ENCODE assay signal across 15 cellular contexts in the genomic region with DNA sequence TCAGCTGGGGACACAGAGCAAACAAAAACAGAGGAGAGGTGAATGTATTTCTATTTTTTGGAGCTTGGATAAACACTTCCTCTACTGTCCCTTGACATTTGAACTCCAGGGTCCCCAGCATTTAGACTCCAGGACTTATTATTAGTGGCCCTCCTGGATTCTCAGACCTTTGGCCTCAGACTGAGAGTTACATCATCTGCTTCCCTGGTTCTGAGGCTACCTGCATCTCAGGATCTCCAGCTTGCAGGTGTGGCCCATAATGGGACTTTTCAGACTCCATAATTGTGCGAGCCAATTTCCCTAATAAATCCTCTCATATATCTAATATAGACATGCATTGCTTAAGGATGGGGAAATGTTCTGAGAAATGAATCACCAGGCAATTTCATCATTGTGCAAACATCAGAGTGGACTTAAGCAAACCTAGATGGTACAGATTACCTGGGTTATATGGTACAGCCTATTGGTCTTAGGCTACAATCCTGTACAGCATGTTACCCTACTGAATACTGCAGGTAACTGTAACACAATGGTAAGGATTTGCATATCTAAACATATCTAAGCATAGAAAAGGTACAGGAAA.
DNase-seq lines count a peak whose midpoint lies in the region; ATAC-seq, FAIRE-seq and TF ChIP-seq lines count a peak whose summit lies in the region.
"Had no signal": no experiment of that assay in that cellular context is flagged by ENCODE, and none has a peak within 500 bp of the region (broad histone marks: within the 10 kb centered on the region; RNA-seq: fewer than 3 reads in every experiment).

No MANE protein-coding gene starts in this region.

- no peaks in the 10 kb centered on the region; a peak in 1 of 4 replicates for H3K79me1 ChIP-seq in IMR-90 (ENCODE audit: low read depth in 1 of 2, low read length in 2 of 2)

- peak overlapping the region; percentile 28 for H3K4me2 ChIP-seq in A549
- no peak overlapping the region for H3K4me2 ChIP-seq in IMR-90 (ENCODE audit: low read depth, low read length)

- CTCF ChIA-PET in A549 (lab: Yijun Ruan, JAX) (no interaction called here), IMR-90 (lab: Yijun Ruan, JAX) (no interaction called here)

- H3K23ac ChIP-seq in IMR-90 (ENCODE audit: low read depth, low read length) = no peak overlapping the region

- H2BK20ac ChIP-seq in IMR-90 (ENCODE audit: low read depth, low read length) = no peak overlapping the region

- POLR2A ChIA-PET in A549 (lab: Yijun Ruan, JAX) = no interaction called here
- POLR2A ChIA-PET in IMR-90 (lab: Charles Lee; ENCODE audit: unreplicated experiment) = no interaction called here

- TF ChIP-seq RAD21 in A549 (conservative IDR thresholded peaks at IDR 0.05 in 1 of 2, IDR thresholded peaks at IDR 0.05 in 1 of 2) = no peak
- no peak for TF ChIP-seq RAD21 in IMR-90 (IDR thresholded peaks at IDR 0.05; ENCODE audit: low read length)

- DNase-seq in A549 (ENCODE audit: low read depth in 1 of 2, low spot score in 1 of 2) = peak in 1 of 2 experiments; percentile 48
- peak; percentile 52 for DNase-seq in IMR-90
- DNase-seq in bronchial epithelial cell (ENCODE audit: low read depth) = peak; percentile 97
- DNase-seq in left lobe of liver (ENCODE audit: low spot score) = no peak
- DNase-seq in NCI-H1092 (lab: John Stamatoyannopoulos, UW) = no peak
- DNase-seq in retina = no peak
- DNase-seq: activated CD8-positive, alpha-beta T cell treated with anti-CD3 and anti-CD28 coated beads for 36 hours; adrenal gland; NCI-H2081; NCI-H69; stimulated activated naive CD4-positive, alpha-beta T cell treated with Interleukin-2 at 50 U/mL for 16 hours had no signal

- H3K27me3 ChIP-seq in IMR-90 (ENCODE audit: control insufficient read depth, insufficient read depth, low read length) = no peaks in the 10 kb centered on the region
- no peaks in the 10 kb centered on the region for H3K27me3 ChIP-seq in bronchial epithelial cell (ENCODE audit: control insufficient read depth, insufficient read depth, low read length)
- H3K27me3 ChIP-seq: adrenal gland had no signal

- H3K4ac ChIP-seq in IMR-90 (ENCODE audit: low read depth, low read length) = no peak overlapping the region

- no peak for TF ChIP-seq EP300 in A549 (IDR thresholded peaks at IDR 0.05)

- H3K9me3 ChIP-seq in A549 (no peaks in the 10 kb centered on the region), IMR-90 (ENCODE audit: control insufficient read depth, insufficient read depth, low read length) (no peaks in the 10 kb centered on the region)
- H3K9me3 ChIP-seq: adrenal gland had no signal

- peaks cover 12% of the 10 kb centered on the region for H3K36me3 ChIP-seq in IMR-90 (ENCODE audit: control insufficient read depth, insufficient read depth, low read length)
- peaks cover 3% of the 10 kb centered on the region for H3K36me3 ChIP-seq in bronchial epithelial cell (ENCODE audit: control insufficient read depth, insufficient read depth, low read length)

- no peak overlapping the region for H2AK5ac ChIP-seq in IMR-90 (ENCODE audit: low read depth, low read length)

- H2BK15ac ChIP-seq in IMR-90 (ENCODE audit: low read depth, low read length) = no peak overlapping the region

- no peak overlapping the region for H4K8ac ChIP-seq in IMR-90 (ENCODE audit: low read depth in 2 of 2, low read length in 2 of 2)

- TF ChIP-seq CTCF in A549 (IDR thresholded peaks at IDR 0.05) = no peak
- no peak for TF ChIP-seq CTCF in IMR-90 (conservative IDR thresholded peaks at IDR 0.05; ENCODE audit: low read depth, low read length)
- no peak for TF ChIP-seq CTCF in bronchial epithelial cell (IDR thresholded peaks at IDR 0.05; ENCODE audit: insufficient read depth, low read length, severe bottlenecking)

- H3K9me1 ChIP-seq in IMR-90 (ENCODE audit: insufficient read depth, low read length) = no peaks in the 10 kb centered on the region; the same call in 1 of the 2 replicates

- no TSS peak for BruUV-seq in IMR-90 (replicated peaks; lab: Mats Ljungman, UMichigan)

- H4K91ac ChIP-seq in IMR-90 (ENCODE audit: insufficient read depth, low read depth, low read length) = no peak overlapping the region

- TF ChIP-seq POLR2A in A549 (IDR thresholded peaks at IDR 0.05; ENCODE audit: low read length) (no peak), IMR-90 (IDR thresholded peaks at IDR 0.05; ENCODE audit: low read depth, low read length) (no peak)

- peaks cover 16% of the 10 kb centered on the region for H3K4me1 ChIP-seq in A549
- peaks cover 3% of the 10 kb centered on the region; the same call in 1 of the 2 replicates for H3K4me1 ChIP-seq in IMR-90 (ENCODE audit: control insufficient read depth, insufficient read depth, low read length)
- H3K4me1 ChIP-seq: adrenal gland had no signal

- H4K5ac ChIP-seq in IMR-90 (ENCODE audit: low read depth, low read length) = no peak overlapping the region

- H3K9ac ChIP-seq in IMR-90 (ENCODE audit: low read depth, low read length) = no peak overlapping the region

- ATAC-seq in A549 (peak; percentile 79 to 85), IMR-90 (ENCODE audit: low read depth) (no peak), left lobe of liver (peak; percentile 62), HG02870 (IDR thresholded peaks at IDR 0.05; ENCODE audit: unreplicated experiment) (no peak), HG03439 (IDR thresholded peaks at IDR 0.05; ENCODE audit: unreplicated experiment) (no peak)
- ATAC-seq: activated CD8-positive, alpha-beta T cell treated with anti-CD3 and anti-CD28 coated beads for 36 hours had no signal

- FAIRE-seq in A549 (lab: Jason Lieb, UNC) = no peak
- FAIRE-seq in bronchial epithelial cell (lab: Jason Lieb, UNC) = no peak
- FAIRE-seq: endothelial cell of umbilical vein had no signal

- H3K56ac ChIP-seq in IMR-90 (ENCODE audit: extremely low read depth, insufficient read depth, low read length) = no peak overlapping the region

- intact Hi-C loops in IMR-90 (cut with micrococcal nuclease) = no loop called here

- H2BK120ac ChIP-seq in IMR-90 (ENCODE audit: low read depth, low read length) = no peak overlapping the region

- no peaks in the 10 kb centered on the region for H4K20me1 ChIP-seq in IMR-90 (ENCODE audit: insufficient read depth, low read length)

- in situ Hi-C loops in IMR-90 (cut with MboI; ENCODE audit: low sequenced_read_pairs) = no loop called here

- 53% methylated on average over 1 of the region's 1 CpG for WGBS in A549 (ENCODE audit: missing lambda C conversion rate)
- WGBS in IMR-90 (ENCODE audit: extremely low coverage in 2 of 2, insufficient read length in 1 of 2), 2 experiments = no CpG with 5 or more reads among the region's 1 CpG

- H2BK5ac ChIP-seq in IMR-90 (ENCODE audit: low read depth, low read length, poor library complexity, severe bottlenecking) = no peak overlapping the region

- H3K27ac ChIP-seq in A549 = peak overlapping the region; percentile 8 to 57; a peak in 1 of 6 replicates
- H3K27ac ChIP-seq in IMR-90 (ENCODE audit: insufficient read depth, low read length) = no peak overlapping the region
- H3K27ac ChIP-seq: adrenal gland, coronary artery had no signal

- dilution Hi-C loops in IMR-90 (cut with HindIII; ENCODE audit: low sequenced_read_pairs, unreplicated experiment) = no loop called here

- H2AFZ ChIP-seq in IMR-90 (replicated peaks; ENCODE audit: low read length, poor library complexity) = no peak overlapping the region

- no peak overlapping the region for H2AK9ac ChIP-seq in IMR-90 (replicated peaks; ENCODE audit: low read depth, low read length, poor library complexity)

- H3K4me3 ChIP-seq in A549 (no peak overlapping the region), IMR-90 (ENCODE audit: insufficient read depth, low read depth, low read length) (no peak overlapping the region), bronchial epithelial cell (ENCODE audit: low read depth, low read length) (no peak overlapping the region)
- H3K4me3 ChIP-seq: adrenal gland, coronary artery had no signal

- no peak overlapping the region for H3K18ac ChIP-seq in IMR-90 (ENCODE audit: low read depth, low read length)

- no peak overlapping the region for H3K14ac ChIP-seq in IMR-90 (replicated peaks; ENCODE audit: low read depth, low read length)

TF ChIP-seq in A549, 52 proteins besides CTCF, POLR2A, EP300 and RAD21 (continues in another document):
- TF ChIP-seq JUNB (IDR thresholded peaks at IDR 0.05) (no peak), EHMT2 (IDR thresholded peaks at IDR 0.05; ENCODE audit: low read depth) (no peak), FOSB (CRISPR knock-in tag; IDR thresholded peaks at IDR 0.05) (no peak), RARB (CRISPR knock-in tag; IDR thresholded peaks at IDR 0.05) (no peak), BHLHE40 (IDR thresholded peaks at IDR 0.05; ENCODE audit: low read depth, low read length) (no peak), MYC (IDR thresholded peaks at IDR 0.05; ENCODE audit: borderline replicate concordance, low read length) (no peak), HOXA7 (CRISPR knock-in tag; IDR thresholded peaks at IDR 0.05) (no peak), EHF (CRISPR knock-in tag; IDR thresholded peaks at IDR 0.05) (no peak), ZC3H11A (IDR thresholded peaks at IDR 0.05) (no peak)
- TF ChIP-seq, protein P1, sequence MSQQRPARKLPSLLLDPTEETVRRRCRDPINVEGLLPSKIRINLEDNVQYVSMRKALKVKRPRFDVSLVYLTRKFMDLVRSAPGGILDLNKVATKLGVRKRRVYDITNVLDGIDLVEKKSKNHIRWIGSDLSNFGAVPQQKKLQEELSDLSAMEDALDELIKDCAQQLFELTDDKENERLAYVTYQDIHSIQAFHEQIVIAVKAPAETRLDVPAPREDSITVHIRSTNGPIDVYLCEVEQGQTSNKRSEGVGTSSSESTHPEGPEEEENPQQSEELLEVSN (IDR thresholded peaks at IDR 0.05; ENCODE audit: borderline replicate concordance, low read depth) = no peak

TF ChIP-seq in IMR-90, 13 proteins besides CTCF, POLR2A, EP300 and RAD21:
- TF ChIP-seq USF2 (IDR thresholded peaks at IDR 0.05; ENCODE audit: low read depth, low read length) = no peak
- TF ChIP-seq CEBPB (IDR thresholded peaks at IDR 0.05; ENCODE audit: low read depth, low read length) = peak; percentile 63
- no peak for TF ChIP-seq RFX5 (IDR thresholded peaks at IDR 0.05; ENCODE audit: low read depth, low read length)
- no peak for TF ChIP-seq FOS (IDR thresholded peaks at IDR 0.05; ENCODE audit: low read depth, low read length)
- TF ChIP-seq CHD1 (IDR thresholded peaks at IDR 0.05; ENCODE audit: low read depth, low read length) = no peak

Comparison
In these comparisons a context has a peak if more than half of its experiments do, and no peak if none do; other contexts are left out.
1. ATAC-seq: peak in A549 (2 of 2) and left lobe of liver (single experiment); none in IMR-90 (single experiment), HG02870 (single experiment) and HG03439 (single experiment).
2. DNase-seq: peak in IMR-90 (single experiment) and bronchial epithelial cell (single experiment); none in left lobe of liver (single experiment), NCI-H1092 (single experiment) and retina (single experiment).